ENCODE assay signal across 11 cellular contexts in the genomic region with DNA sequence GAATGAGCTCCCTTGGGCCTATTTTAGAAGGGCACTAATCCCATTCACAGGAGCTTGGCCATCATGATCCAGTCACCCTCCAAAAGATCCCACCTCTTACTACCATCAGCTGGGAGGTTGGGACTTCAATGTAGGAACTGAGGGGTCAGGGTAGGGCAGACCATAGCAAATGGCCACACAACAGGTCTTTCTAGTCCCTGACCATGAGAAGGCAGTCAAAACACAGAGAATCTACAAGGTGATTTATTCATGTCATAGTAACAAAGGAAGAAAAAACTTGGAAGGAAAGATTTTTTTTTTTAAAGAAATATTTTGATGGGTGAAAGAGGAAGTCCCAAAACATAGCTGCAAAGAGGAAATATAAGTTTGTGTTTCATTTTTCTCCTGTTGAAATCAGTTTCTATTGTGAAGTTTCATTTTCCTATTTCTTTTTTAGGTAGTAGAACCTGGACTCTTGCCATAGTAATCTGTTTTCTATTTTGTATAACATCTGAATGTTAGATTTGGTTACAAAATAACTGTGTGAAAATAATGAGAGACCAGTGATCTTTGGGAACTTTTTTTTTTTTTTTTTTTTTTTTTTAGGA. TPM values are rescaled to one million over a fixed set of nuclear protein-coding genes. Genes with fewer than 3 reads are reported as not detected.
DNase-seq lines count a peak whose midpoint lies in the region; ATAC-seq, FAIRE-seq and TF ChIP-seq lines count a peak whose summit lies in the region.
"Had no signal": no experiment of that assay in that cellular context is flagged by ENCODE, and none has a peak within 500 bp of the region (broad histone marks: within the 10 kb centered on the region; RNA-seq: fewer than 3 reads in every experiment).

No MANE protein-coding gene starts in this region.

- H3K4me3 ChIP-seq in PC-9 (0 out of 2 replicates have a peak overlapping the region, but pooled peaks have one; percentile 16), HepG2 (replicated peaks in 1 of 3; ENCODE audit: insufficient read depth in 1 of 3, low read depth in 2 of 3, low read length in 3 of 3) (no peak overlapping the region)
- H3K4me3 ChIP-seq: HAP-1, neural progenitor cell had no signal

- no peak overlapping the region for H3K9ac ChIP-seq in HepG2 (ENCODE audit: insufficient read depth, low read depth, low read length)
- H3K9ac ChIP-seq: neural progenitor cell had no signal

- peaks cover 27% of the 10 kb centered on the region for H3F3A ChIP-seq in PC-9 (ENCODE audit: insufficient read depth, low read depth)

- H3K9me3 ChIP-seq in PC-9 (ENCODE audit: insufficient read depth, low read depth) (no peaks in the 10 kb centered on the region), HepG2 (ENCODE audit: low read length) (no peaks in the 10 kb centered on the region)
- H3K9me3 ChIP-seq: HAP-1 had no signal

- TF ChIP-seq CTCF in PC-9 (conservative IDR thresholded peaks at IDR 0.05) (no peak), HepG2 (CRISPR knock-in tag; IDR thresholded peaks at IDR 0.05) (peak; percentile 9; the same call in 1 of the 2 replicates)

- BruUV-seq in PC-9 (replicated peaks; lab: Mats Ljungman, UMichigan) (no TSS peak), HepG2 (replicated peaks; lab: Mats Ljungman, UMichigan) (no TSS peak)

- ATAC-seq in GM21423 (IDR thresholded peaks at IDR 0.05; ENCODE audit: unreplicated experiment) (peak; percentile 50), HepG2 (no peak), GM18861 (IDR thresholded peaks at IDR 0.05; ENCODE audit: unreplicated experiment) (no peak), HG03378 (IDR thresholded peaks at IDR 0.05; ENCODE audit: unreplicated experiment) (no peak)

- TF ChIP-seq POLR2A in HepG2 (IDR thresholded peaks at IDR 0.05; ENCODE audit: insufficient read depth in 1 of 2, low read depth in 2 of 2, low read length in 2 of 2): no peak

- no peak for TF ChIP-seq EP300 in HepG2 (IDR thresholded peaks at IDR 0.05; ENCODE audit: low read depth in 2 of 2, low read length in 2 of 2)
- TF ChIP-seq EP300 in HepG2 (CRISPR knock-in tag; IDR thresholded peaks at IDR 0.05; ENCODE audit: borderline replicate concordance): no peak

- FAIRE-seq in HepG2 (lab: Jason Lieb, UNC): no peak

- peaks cover 66% of the 10 kb centered on the region for H3K4me1 ChIP-seq in PC-9 (replicated peaks; ENCODE audit: insufficient read depth)
- H3K4me1 ChIP-seq in HepG2 (ENCODE audit: insufficient read depth, low read length): peaks cover 30% of the 10 kb centered on the region
- H3K4me1 ChIP-seq: HAP-1, neural progenitor cell had no signal

- CTCF ChIA-PET in PC-9 (lab: Charles Lee) (interaction anchor here (0.7 to 1.4 kb wide), 2 partner anchors 48 to 50 kb away, joined by 6 to 7 read pairs; no protein-coding TSS in a partner anchor), HepG2 (lab: Yijun Ruan, JAX; ENCODE audit: low intra/inter-chr PET ratio, low total read pairs) (no interaction called here)

- H4K20me1 ChIP-seq in PC-9 (ENCODE audit: insufficient read depth) (no peaks in the 10 kb centered on the region), HepG2 (ENCODE audit: insufficient read depth, low read length) (no peaks in the 10 kb centered on the region)

- H3K79me2 ChIP-seq in PC-9 (ENCODE audit: low read depth): no peaks in the 10 kb centered on the region
- H3K79me2 ChIP-seq in HepG2 (ENCODE audit: insufficient read depth, low read length): no peaks in the 10 kb centered on the region

- H3K4me2 ChIP-seq in PC-9 (peak overlapping the region; percentile 59), HepG2 (ENCODE audit: low read depth, low read length) (no peak overlapping the region)
- H3K4me2 ChIP-seq: neural progenitor cell had no signal

- H3K36me3 ChIP-seq in PC-9 (ENCODE audit: low read depth) (no peaks in the 10 kb centered on the region), HepG2 (replicated peaks in 1 of 2; ENCODE audit: control insufficient read depth in 1 of 2, insufficient read depth in 2 of 2, low read length in 2 of 2) (no peaks in the 10 kb centered on the region)
- H3K36me3 ChIP-seq: HAP-1, neural progenitor cell had no signal

- peak overlapping the region; percentile 42 for H2AFZ ChIP-seq in PC-9
- no peak overlapping the region for H2AFZ ChIP-seq in HepG2 (ENCODE audit: low read length)
- H2AFZ ChIP-seq: neural progenitor cell had no signal

- TF ChIP-seq RAD21 in HepG2 (CRISPR knock-in tag; IDR thresholded peaks at IDR 0.05): no peak

- POLR2A ChIA-PET in PC-9 (lab: Charles Lee; ENCODE audit: unreplicated experiment): interaction anchor here (0.5 to 1.4 kb wide), 4 partner anchors 24 to 204 kb away, joined by 4 to 15 read pairs (median 6); a partner anchor contains a TSS
- POLR2A ChIA-PET in HepG2 (lab: Yijun Ruan, JAX): interaction anchor here (0.6 kb wide), 1 partner anchor 23 kb away, joined by 5 read pairs; a partner anchor contains a TSS

- intact Hi-C loops in PC-9 (cut with micrococcal nuclease; ENCODE audit: unreplicated experiment): loop anchor here (1.0 to 5.0 kb wide), 6 partner anchors 14 to 206 kb away; a partner anchor contains a TSS
- intact Hi-C loops in HepG2 (cut with micrococcal nuclease; ENCODE audit: unreplicated experiment): no loop called here

- DNase-seq in CD1c-positive myeloid dendritic cell (ENCODE audit: extremely low spot score): peak; percentile 63
- peak; percentile 30 to 78 for DNase-seq in PC-9
- DNase-seq in HepG2 (ENCODE audit: low spot score): no peak
- no peak for DNase-seq in amniotic stem cell (lab: John Stamatoyannopoulos, UW)
- no peak for DNase-seq in pons (ENCODE audit: low spot score)

- peak overlapping the region; percentile 81 for H3K27ac ChIP-seq in PC-9
- no peak overlapping the region for H3K27ac ChIP-seq in HepG2 (ENCODE audit: extremely low read length, insufficient read depth, low read length)
- H3K27ac ChIP-seq: neural progenitor cell had no signal

- H3K9me2 ChIP-seq in PC-9 (ENCODE audit: insufficient read depth): no peaks in the 10 kb centered on the region

- in situ Hi-C loops in HepG2 (cut with HindIII; ENCODE audit: extremely low pct_ligation_motif_present, low pct_unique_long_range_greater_than_20kb): no loop called here

- H3K27me3 ChIP-seq in PC-9 (ENCODE audit: insufficient read depth, low read depth) (no peaks in the 10 kb centered on the region), HepG2 (ENCODE audit: control insufficient read depth in 1 of 2, insufficient read depth in 2 of 2, low read length in 2 of 2) (no peaks in the 10 kb centered on the region)
- H3K27me3 ChIP-seq: neural progenitor cell had no signal

TF ChIP-seq in HepG2, 621 proteins besides CTCF, POLR2A, EP300 and RAD21 (continues in another document):
- TF ChIP-seq MXI1 (IDR thresholded peaks at IDR 0.05; ENCODE audit: borderline replicate concordance, low read depth, low read length) (no peak), FOXA3 (CRISPR knock-in tag; IDR thresholded peaks at IDR 0.05) (no peak), ARID2 (CRISPR knock-in tag; IDR thresholded peaks at IDR 0.05; ENCODE audit: borderline replicate concordance) (no peak), TOPORS (CRISPR knock-in tag; IDR thresholded peaks at IDR 0.05) (no peak), ARNT (IDR thresholded peaks at IDR 0.05) (no peak)

RNA-seq across cellular contexts. Expression of a gene that starts 23.5 kb away (rescaled TPM):
- total RNA-seq in PC-9 (2021) (18.3 and 21.4 TPM in 2 replicates), HepG2 (2016; rRNA removed; fragmentation: Illumina TruSeq; extraction: Trizol) (5.3 and 8.4 TPM in 2 replicates)
- total RNA-seq in HepG2 (2016; cell fraction: cytosol; rRNA removed; fragmentation: Illumina TruSeq; extraction: Trizol; ENCODE audit: low read depth): 1.4 and 1.9 TPM in 2 replicates
- 6.3 and 9.1 TPM in 2 replicates for total RNA-seq in HepG2 (2016; cell fraction: insoluble cytoplasmic fraction; rRNA removed; fragmentation: Illumina TruSeq; extraction: Trizol)
- total RNA-seq in HepG2 (2016; cell fraction: membrane; rRNA removed; fragmentation: Illumina TruSeq; extraction: Trizol): 2.8 and 4.1 TPM in 2 replicates
- total RNA-seq in HepG2 (2016; cell fraction: nucleus; rRNA removed; fragmentation: Illumina TruSeq; extraction: Trizol): 6.0 and 7.6 TPM in 2 replicates
- 9.9 and 20.3 TPM in 2 replicates for polyA plus RNA-seq in HepG2 (2011; rRNA removed)
- 7.7 and 20.5 TPM in 2 replicates for polyA plus RNA-seq in HepG2 (2011; cell fraction: cytosol; rRNA removed)
- 1.8 and 3.8 TPM in 2 replicates for polyA plus RNA-seq in HepG2 (2011; cell fraction: nucleus; rRNA removed)
- 30.8 and 49.4 TPM in 2 replicates for polyA plus RNA-seq in HepG2 (2012)
- 1.2 and 1.3 TPM in 2 replicates for polyA plus RNA-seq in HepG2 (2016; cell fraction: cytosol; fragmentation: Illumina TruSeq; extraction: Trizol; ENCODE audit: low read depth)
- polyA plus RNA-seq in HepG2 (2016; cell fraction: insoluble cytoplasmic fraction; fragmentation: Illumina TruSeq; extraction: Trizol; ENCODE audit: low read depth): 5.5 and 5.7 TPM in 2 replicates
- polyA plus RNA-seq in HepG2 (2016; cell fraction: membrane; fragmentation: Illumina TruSeq; extraction: Trizol; ENCODE audit: low read depth): 1.5 and 2.5 TPM in 2 replicates
- polyA plus RNA-seq in HepG2 (2016; cell fraction: nucleus; fragmentation: Illumina TruSeq; extraction: Trizol; ENCODE audit: insufficient read depth, low read depth): 9.4 and 10.5 TPM in 2 replicates
- 1.5 and 11.8 TPM in 2 replicates for polyA minus RNA-seq in HepG2 (2011; rRNA and poly(A)+ RNA removed; ENCODE audit: low replicate concordance)
- polyA minus RNA-seq in HepG2 (2011; cell fraction: cytosol; rRNA and poly(A)+ RNA removed): 2.1 and 6.0 TPM in 2 replicates
- 5.4 and 9.8 TPM in 2 replicates for polyA minus RNA-seq in HepG2 (2011; cell fraction: nucleus; rRNA and poly(A)+ RNA removed)
- total RNA-seq: SK-MEL-5 had no signal

Comparison
In these comparisons a context has a peak if more than half of its experiments do, and no peak if none do; other contexts are left out.
1. DNase-seq: peak in CD1c-positive myeloid dendritic cell (single experiment) and PC-9 (2 of 2); none in HepG2 (single experiment), amniotic stem cell (single experiment) and pons (single experiment).